Comparison of ENCODE assay signal across 25 cellular contexts in the genomic region with DNA sequence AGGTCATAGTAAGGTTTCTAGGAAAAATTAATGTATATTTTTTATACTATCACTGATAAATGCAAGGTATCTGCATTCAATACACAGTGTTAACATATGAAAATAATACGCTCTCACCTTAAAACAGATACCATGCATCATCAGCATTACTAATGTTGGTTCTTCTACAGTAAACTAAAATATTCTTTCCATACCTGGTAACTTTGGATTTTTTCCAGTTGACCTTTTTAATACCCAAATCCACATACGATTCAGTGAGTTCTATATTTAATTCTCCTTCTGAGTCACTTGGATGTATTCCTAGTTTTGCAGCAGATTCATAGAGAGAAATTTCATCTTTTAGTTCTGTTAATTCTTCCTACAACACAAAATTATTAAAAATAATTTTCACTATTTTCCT.
"Had no signal": no experiment of that assay in that cellular context is flagged by ENCODE, and none has a peak within 500 bp of the region (broad histone marks: within the 10 kb centered on the region; RNA-seq: fewer than 3 reads in every experiment).

No MANE protein-coding gene starts in this region.

- H3K36me3 ChIP-seq: ovary, right lobe of liver, suprapubic skin, uterus had no signal

- H3K9me3 ChIP-seq: ovary, psoas muscle, right lobe of liver, sigmoid colon, suprapubic skin, testis, tibial artery, transverse colon, upper lobe of right lung, uterus had no signal

- H3K4me2 ChIP-seq: neural progenitor cell had no signal

- DNase-seq: naive thymus-derived CD8-positive, alpha-beta T cell; occipital lobe; ovary; posterior cingulate gyrus; psoas muscle; right cardiac atrium; sigmoid colon; stimulated activated CD4-positive, alpha-beta T cell treated with anti-CD3 and anti-CD28 coated beads, Interleukin-15, amount 100 ng/mL, for 24 hours; stimulated activated CD4-positive, alpha-beta T cell treated with anti-CD3 and anti-CD28 coated beads, Interleukin-4, amount 100 ng/mL, for 1 hour; stimulated activated CD4-positive, alpha-beta T cell treated with anti-CD3 and anti-CD28 coated beads, Interleukin-4, amount 100 ng/mL, for 4 hours; stimulated activated CD8-positive, alpha-beta memory T cell treated with anti-CD3 and anti-CD28 coated beads, Interleukin-4, amount 100 ng/mL, for 48 hours; stimulated activated naive CD4-positive, alpha-beta T cell; stimulated activated naive CD8-positive, alpha-beta T cell treated with anti-CD3 and anti-CD28 coated beads, Interleukin-15, amount 100 ng/mL, for 72 hours; stimulated activated naive CD8-positive, alpha-beta T cell treated with anti-CD3 and anti-CD28 coated beads, Interleukin-15, Interleukin-2, amounts not matched to agents 100 U/mL and 50 U/mL, for 24 hours; substantia nigra; testis; tibial artery; transverse colon; upper lobe of right lung; uterus had no signal

- H3K79me2 ChIP-seq: parathyroid adenoma had no signal

- H3K4me1 ChIP-seq: neural progenitor cell, parathyroid adenoma, psoas muscle, sigmoid colon, suprapubic skin, testis, transverse colon, upper lobe of right lung, uterus had no signal

- H3K27me3 ChIP-seq: neural progenitor cell, ovary, right lobe of liver, sigmoid colon, suprapubic skin, testis, tibial artery, transverse colon, upper lobe of right lung, uterus had no signal

- H3K9ac ChIP-seq: neural progenitor cell, parathyroid adenoma had no signal

- H3K27ac ChIP-seq: neural progenitor cell, ovary, parathyroid adenoma, psoas muscle, sigmoid colon, suprapubic skin, testis, tibial artery, transverse colon, upper lobe of right lung, uterus had no signal

- H2AFZ ChIP-seq: neural progenitor cell, parathyroid adenoma had no signal

- ATAC-seq: naive thymus-derived CD8-positive, alpha-beta T cell; psoas muscle; right cardiac atrium; stimulated activated memory B cell treated with anti-CD40 and anti-IgM and Interleukin-4, amounts not matched to agents 10 μg/mL and 1 μg/mL and 100 μg/mL, for 72 hours; stimulated activated naive CD8-positive, alpha-beta T cell treated with anti-CD3 and anti-CD28 coated beads, Interleukin-15, amount 100 ng/mL, for 72 hours; stimulated activated naive CD8-positive, alpha-beta T cell treated with anti-CD3 and anti-CD28 coated beads, Interleukin-15, Interleukin-2, amounts not matched to agents 100 U/mL and 50 U/mL, for 24 hours; upper lobe of right lung had no signal

- H3K4me3 ChIP-seq: neural progenitor cell, ovary, psoas muscle, right lobe of liver, sigmoid colon, suprapubic skin, testis, tibial artery, transverse colon, upper lobe of right lung, uterus had no signal
